Comparison of ENCODE assay signal across 1 cellular context in genomic region chr6:75643173-75643572, GRCh38.
TF ChIP-seq lines count a peak whose summit lies in the region.

No MANE protein-coding gene starts in this region.

TF ChIP-seq in IMR-90, 13 proteins besides CTCF, POLR2A, EP300 and RAD21:
- TF ChIP-seq CHD1 (IDR thresholded peaks at IDR 0.05; ENCODE audit: low read depth, low read length) (no peak), RCOR1 (IDR thresholded peaks at IDR 0.05; ENCODE audit: insufficient replicate concordance, low read length) (no peak), NFE2L2 (IDR thresholded peaks at IDR 0.05; ENCODE audit: low read depth, low read length) (no peak), ELK1 (IDR thresholded peaks at IDR 0.05; ENCODE audit: borderline replicate concordance, low read depth, low read length) (no peak), SMC3 (IDR thresholded peaks at IDR 0.05; ENCODE audit: low read depth, low read length) (no peak), FOS (IDR thresholded peaks at IDR 0.05; ENCODE audit: low read depth, low read length) (no peak), CEBPB (IDR thresholded peaks at IDR 0.05; ENCODE audit: low read depth, low read length) (no peak), MXI1 (IDR thresholded peaks at IDR 0.05; ENCODE audit: borderline replicate concordance, low read depth, low read length) (no peak), MAFK (IDR thresholded peaks at IDR 0.05; ENCODE audit: low read depth, low read length) (no peak), MAZ (IDR thresholded peaks at IDR 0.05; ENCODE audit: borderline replicate concordance, low read depth, low read length) (no peak), RFX5 (IDR thresholded peaks at IDR 0.05; ENCODE audit: low read depth, low read length) (no peak), BHLHE40 (IDR thresholded peaks at IDR 0.05; ENCODE audit: low read depth, low read length) (no peak), USF2 (IDR thresholded peaks at IDR 0.05; ENCODE audit: low read depth, low read length) (no peak)
TF ChIP-seq in IMR-90: peak in this region for 0.
